1 cellular context compared by ENCODE assay signal in the genomic region with DNA sequence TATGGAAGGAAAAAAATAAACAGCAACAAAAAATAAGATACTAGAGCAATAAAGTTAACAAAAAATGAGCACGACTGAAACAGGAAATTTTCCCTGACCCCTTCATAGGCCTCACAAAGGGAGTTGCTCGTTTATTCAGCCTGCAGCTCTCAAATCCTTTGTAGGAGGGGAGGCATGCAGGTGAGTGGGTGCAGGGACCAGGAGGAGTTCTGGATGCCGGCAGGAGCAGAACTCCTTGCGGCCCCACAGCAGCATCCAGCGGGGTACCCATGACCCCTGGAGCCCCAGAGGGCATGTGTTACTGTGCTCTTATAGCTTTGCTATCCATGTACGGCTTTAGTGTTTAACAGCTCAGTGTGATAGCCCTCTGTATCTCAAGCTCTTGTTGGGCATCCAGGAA.
TF ChIP-seq lines count a peak whose summit lies in the region.

No MANE protein-coding gene starts in this region.

TF ChIP-seq in GM23338, 12 proteins besides CTCF, POLR2A, EP300 and RAD21 (continued from another document):
- TF ChIP-seq EZH2 (IDR thresholded peaks at IDR 0.05; ENCODE audit: low read depth, unreplicated experiment) = no peak
- no peak for TF ChIP-seq CREB1 (CRISPR knock-in tag; IDR thresholded peaks at IDR 0.05; ENCODE audit: low read depth)
- TF ChIP-seq REST (IDR thresholded peaks at IDR 0.05; ENCODE audit: unreplicated experiment) = no peak
- TF ChIP-seq EZH2phosphoT487 (IDR thresholded peaks at IDR 0.05; ENCODE audit: unreplicated experiment) = no peak
- no peak for TF ChIP-seq NANOG (IDR thresholded peaks at IDR 0.05; ENCODE audit: borderline replicate concordance)
- no peak for TF ChIP-seq ZNF114 (CRISPR knock-in tag; IDR thresholded peaks at IDR 0.05)
- no peak for TF ChIP-seq STAT1 (IDR thresholded peaks at IDR 0.05; ENCODE audit: unreplicated experiment)
- TF ChIP-seq JUNB (IDR thresholded peaks at IDR 0.05; ENCODE audit: unreplicated experiment) = no peak
- TF ChIP-seq POLR2AphosphoS5 (IDR thresholded peaks at IDR 0.05; ENCODE audit: low read depth) = no peak
